ENCODE assay signal across 8 cellular contexts in genomic region chr1:156090822-156091188, GRCh38. TPM values are rescaled to one million over a fixed set of nuclear protein-coding genes. Genes with fewer than 3 reads are reported as not detected.
A peak's percentile ranks its signal among the peaks of the same experiment; 100 is the strongest.
DNase-seq lines count a peak whose midpoint lies in the region; ATAC-seq and TF ChIP-seq lines count a peak whose summit lies in the region.

No MANE protein-coding gene starts in this region.

- H3K27me3 ChIP-seq in lung (ENCODE audit: control insufficient read depth, insufficient read depth) = no peaks in the 10 kb centered on the region

- DNase-seq in DMS79 (lab: John Stamatoyannopoulos, UW) (peak; percentile 64), NCI-H748 (lab: John Stamatoyannopoulos, UW; ENCODE audit: unreplicated experiment) (peak; percentile 79), lung (ENCODE audit: low spot score) (peak; percentile 88)
- peak; percentile 89 to 91 for DNase-seq in activated CD4-positive, alpha-beta T cell treated with anti-CD3 and anti-CD28 coated beads, Interleukin-2, amount 50 U/mL, for 4 hours
- peak; percentile 84 for DNase-seq in stimulated activated CD8-positive, alpha-beta memory T cell treated with anti-CD3 and anti-CD28 coated beads, Interleukin-15, amount 100 ng/mL, for 1 hour (ENCODE audit: low read depth)

- peaks cover 54% of the 10 kb centered on the region for H3K4me1 Mint-ChIP-seq in dendritic cell treated with granulocyte-macrophage colony-stimulating factor and Interleukin-4, amounts not matched to agents 40 ng/mL and 50 ng/mL, for 4 days (ENCODE audit: low read depth)

- H3K27ac ChIP-seq in lung (ENCODE audit: low read depth in 1 of 2, low read length in 1 of 2) = no peak overlapping the region

- H3K9me3 ChIP-seq in lung (ENCODE audit: control insufficient read depth in 2 of 2, insufficient read depth in 1 of 2, low read length in 1 of 2) = no peaks in the 10 kb centered on the region

- peak overlapping the region; percentile 48 for H3K4me3 Mint-ChIP-seq in dendritic cell treated with granulocyte-macrophage colony-stimulating factor and Interleukin-4, amounts not matched to agents 40 ng/mL and 50 ng/mL, for 4 days

- ATAC-seq in HG03280 (IDR thresholded peaks at IDR 0.05; ENCODE audit: unreplicated experiment) (peak; percentile 78), lung (ENCODE audit: insufficient read depth, low FRiP score) (peak; percentile 86), GM21786 (IDR thresholded peaks at IDR 0.05; ENCODE audit: unreplicated experiment) (no peak)

- H3K36me3 Mint-ChIP-seq in dendritic cell treated with granulocyte-macrophage colony-stimulating factor and Interleukin-4, amounts not matched to agents 40 ng/mL and 50 ng/mL, for 4 days (ENCODE audit: low read depth) = peaks cover 78% of the 10 kb centered on the region

- no peaks in the 10 kb centered on the region for H3K36me3 ChIP-seq in lung (ENCODE audit: control insufficient read depth in 2 of 2, insufficient read depth in 2 of 2, low read length in 2 of 2)

- no peaks in the 10 kb centered on the region for H3K9me3 Mint-ChIP-seq in dendritic cell treated with granulocyte-macrophage colony-stimulating factor and Interleukin-4, amounts not matched to agents 40 ng/mL and 50 ng/mL, for 4 days

- no peak overlapping the region for H3K4me3 ChIP-seq in lung

- peaks cover 0 to 4% of the 10 kb centered on the region in 2 donors for H3K4me1 ChIP-seq in lung (ENCODE audit: control insufficient read depth in 2 of 2, insufficient read depth in 2 of 2, low read length in 2 of 2)

- intact Hi-C loops in dendritic cell treated with granulocyte-macrophage colony-stimulating factor and Interleukin-4, amounts not matched to agents 40 ng/mL and 50 ng/mL, for 4 days (cut with micrococcal nuclease) = loop anchor here (1.0 to 5.0 kb wide), 3 partner anchors 36 to 136 kb away; partner anchors contain the start of gene LAMTOR2

- TF ChIP-seq CTCF in lung (IDR thresholded peaks at IDR 0.05; ENCODE audit: control extremely low read depth, extremely low read depth) = peak; percentile 87

- peaks cover 61% of the 10 kb centered on the region for H3K27me3 Mint-ChIP-seq in dendritic cell treated with granulocyte-macrophage colony-stimulating factor and Interleukin-4, amounts not matched to agents 40 ng/mL and 50 ng/mL, for 4 days

- 44 to 48% methylated on average over 14 of the region's 14 CpGs for WGBS in lung, 2 donors

- H3K27ac Mint-ChIP-seq in dendritic cell treated with granulocyte-macrophage colony-stimulating factor and Interleukin-4, amounts not matched to agents 40 ng/mL and 50 ng/mL, for 4 days = peak overlapping the region; percentile 78

RNA-seq across cellular contexts. Expression of gene MEX3A, which starts 8.5 kb away (rescaled TPM):
- total RNA-seq in lung = 1 to 10 TPM; 1.1 to 8.1 TPM
- polyA plus RNA-seq in lung = under 1 TPM; 0.26 to 1.00 TPM

RNA-seq across cellular contexts. Expression of gene LMNA, which starts 23.7 kb away (rescaled TPM):
- total RNA-seq in lung = 100 to 1,000 TPM; 182 to 547 TPM
- 100 to 1,000 TPM; 163 to 205 TPM for polyA plus RNA-seq in lung

RNA-seq across cellular contexts. Expression of gene RAB25, which starts 29.8 kb away (rescaled TPM):
- total RNA-seq in lung = 10 to 100 TPM; 62.7 to 75.2 TPM
- polyA plus RNA-seq in lung = 100 to 1,000 TPM in 1 of 2 donors, 10 to 100 TPM in 1; 99.2 to 156 TPM

RNA-seq across cellular contexts. Expression of gene LAMTOR2, which starts 36.2 kb away (rescaled TPM):
- total RNA-seq in lung = 10 to 100 TPM; 71.2 to 71.5 TPM
- polyA plus RNA-seq in lung = 100 to 1,000 TPM; 135 to 143 TPM

RNA-seq across cellular contexts. Expression of gene UBQLN4, which starts 37.2 kb away (rescaled TPM):
- 10 to 100 TPM; 25.0 to 27.2 TPM for total RNA-seq in lung
- 10 to 100 TPM; 16.2 to 20.8 TPM for polyA plus RNA-seq in lung
